In genomic region chr1:203256636-203257035, GRCh38 we compare ENCODE assay signal across 4 cellular contexts. TPM values are rescaled to one million over a fixed set of nuclear protein-coding genes. Genes with fewer than 3 reads are reported as not detected.
"Had no signal": no experiment of that assay in that cellular context is flagged by ENCODE, and none has a peak within 500 bp of the region (broad histone marks: within the 10 kb centered on the region; RNA-seq: fewer than 3 reads in every experiment).

No MANE protein-coding gene starts in this region.

RNA-seq across cellular contexts. Expression of gene CHIT1, which starts 27.2 kb away (rescaled TPM):
- total RNA-seq: ascending aorta, chondrocyte, RPMI7951 had no signal
- polyA plus RNA-seq: cardiac muscle cell had no signal
